Comparison of ENCODE assay signal across 15 cellular contexts in genomic region chr11:78031629-78032028, GRCh38. TPM values are rescaled to one million over a fixed set of nuclear protein-coding genes. Genes with fewer than 3 reads are reported as not detected.
DNase-seq lines count a peak whose midpoint lies in the region; ATAC-seq, FAIRE-seq and TF ChIP-seq lines count a peak whose summit lies in the region.
"Had no signal": no experiment of that assay in that cellular context is flagged by ENCODE, and none has a peak within 500 bp of the region (broad histone marks: within the 10 kb centered on the region; RNA-seq: fewer than 3 reads in every experiment).

No MANE protein-coding gene starts in this region.

- no peak for FAIRE-seq in GM12892 (lab: Jason Lieb, UNC)

- no peak for TF ChIP-seq EP300 in Ishikawa (IDR thresholded peaks at IDR 0.05; ENCODE audit: borderline replicate concordance)

- TF ChIP-seq RAD21 in Ishikawa (IDR thresholded peaks at IDR 0.05; ENCODE audit: low read depth), result no peak

- TF ChIP-seq CTCF in brain microvascular endothelial cell (IDR thresholded peaks at IDR 0.05; ENCODE audit: low read depth, low read length, missing control alignments), result no peak

- ATAC-seq in GM18909 (IDR thresholded peaks at IDR 0.05; ENCODE audit: poor library complexity, unreplicated experiment) (peak; percentile 76), HG02610 (IDR thresholded peaks at IDR 0.05; ENCODE audit: unreplicated experiment) (peak; percentile 76)

- no peaks in the 10 kb centered on the region for H3K9me3 ChIP-seq in effector memory CD4-positive, alpha-beta T cell (ENCODE audit: control insufficient read depth, low read length)
- H3K9me3 ChIP-seq: left lung had no signal

- in situ Hi-C loops in brain microvascular endothelial cell (cut with HindIII; ENCODE audit: low pct_ligation_motif_present, low sequenced_read_pairs), result no loop called here

- no peaks in the 10 kb centered on the region for H3K27me3 ChIP-seq in effector memory CD4-positive, alpha-beta T cell (replicated peaks; ENCODE audit: control insufficient read depth, insufficient read depth, low read length, poor library complexity, severe bottlenecking)
- H3K27me3 ChIP-seq in brain microvascular endothelial cell (replicated peaks), result no peaks in the 10 kb centered on the region
- H3K27me3 ChIP-seq: left lung had no signal

- H3K36me3 ChIP-seq in effector memory CD4-positive, alpha-beta T cell (ENCODE audit: control insufficient read depth, insufficient read depth, low read length), result no peaks in the 10 kb centered on the region
- no peaks in the 10 kb centered on the region for H3K36me3 ChIP-seq in brain microvascular endothelial cell (replicated peaks)
- H3K36me3 ChIP-seq: left lung had no signal

- DNase-seq in myocyte (ENCODE audit: low read depth), result peak; percentile 48
- DNase-seq in effector memory CD4-positive, alpha-beta T cell, result no peak
- DNase-seq in AG20443 (ENCODE audit: low spot score), result no peak
- no peak for DNase-seq in brain microvascular endothelial cell
- DNase-seq in GM12892 (ENCODE audit: insufficient read length), result no peak
- DNase-seq: activated CD8-positive, alpha-beta memory T cell treated with anti-CD3 and anti-CD28 coated beads, Interleukin-2, amount 50 U/mL, for 48 hours; glutamatergic neuron; left lung; NCI-H2029; occipital lobe; stimulated activated CD4-positive, alpha-beta T cell treated with anti-CD3 and anti-CD28 coated beads, Interleukin-1b, Interleukin-23, amount 100 ng/mL, for 48 hours; stimulated activated naive CD4-positive, alpha-beta T cell treated with Interleukin-2 at 50 U/mL for 16 hours had no signal

- no peaks in the 10 kb centered on the region for H3K4me1 ChIP-seq in effector memory CD4-positive, alpha-beta T cell (ENCODE audit: control insufficient read depth, insufficient read depth, low read length, poor library complexity, severe bottlenecking)

- no peak overlapping the region for H3K27ac ChIP-seq in effector memory CD4-positive, alpha-beta T cell (ENCODE audit: insufficient read depth, low read length, poor library complexity, severe bottlenecking)
- H3K27ac ChIP-seq in brain microvascular endothelial cell, result no peak overlapping the region
- H3K27ac ChIP-seq: left lung had no signal

- no peak for TF ChIP-seq POLR2A in GM12892 (IDR thresholded peaks at IDR 0.05; ENCODE audit: low read depth, low read length)

- no peak overlapping the region for H3K4me3 ChIP-seq in effector memory CD4-positive, alpha-beta T cell (ENCODE audit: insufficient read depth, low read depth, low read length, poor library complexity, severe bottlenecking)
- H3K4me3 ChIP-seq in brain microvascular endothelial cell (ENCODE audit: low read depth, low read length), result no peak overlapping the region
- H3K4me3 ChIP-seq: left lung had no signal

TF ChIP-seq in Ishikawa, 13 proteins besides CTCF, POLR2A, EP300 and RAD21:
- 0 out of 2 replicates have a peak, but pooled peaks have one; percentile 16 for TF ChIP-seq NFIC (IDR thresholded peaks at IDR 0.05)
- no peak for TF ChIP-seq EGR1 (IDR thresholded peaks at IDR 0.05)

RNA-seq across cellular contexts. Expression of gene KCTD14, which starts 8.6 kb away (rescaled TPM):
- 0.35 and 1.2 TPM in 2 replicates for total RNA-seq in myocyte
- polyA plus RNA-seq in myocyte (2012), result 0.38 TPM
- polyA plus RNA-seq in GM12892 (2012; ENCODE audit: missing spikeins), result 0.19 TPM

RNA-seq across cellular contexts. Expression of gene THRSP, which starts 32.0 kb away (rescaled TPM):
- 3.5 and 4.1 TPM in 2 replicates for total RNA-seq in myocyte
- 0.52 TPM for polyA plus RNA-seq in myocyte (2012)
- not detected for polyA plus RNA-seq in GM12892 (2012; ENCODE audit: missing spikeins)
- total RNA-seq: left lung, occipital lobe had no signal

RNA-seq across cellular contexts. Expression of gene INTS4, which starts 37.2 kb away (rescaled TPM):
- total RNA-seq in myocyte, result 22.1 and 24.7 TPM in 2 replicates
- 18.4 TPM for polyA plus RNA-seq in myocyte (2012)
- polyA plus RNA-seq in GM12892 (2012; ENCODE audit: missing spikeins), result 30.1 TPM

RNA-seq across cellular contexts. Expression of gene NDUFC2, which starts 48.0 kb away (rescaled TPM):
- total RNA-seq in myocyte, result 130 and 147 TPM in 2 replicates
- 361 TPM for polyA plus RNA-seq in myocyte (2012)
- 84.8 TPM for polyA plus RNA-seq in GM12892 (2012; ENCODE audit: missing spikeins)
